In genomic region chr7:93228302-93228701, GRCh38 we compare ENCODE assay signal across 10 cellular contexts. TPM values are rescaled to one million over a fixed set of nuclear protein-coding genes. Genes with fewer than 3 reads are reported as not detected.
DNase-seq lines count a peak whose midpoint lies in the region; ATAC-seq and TF ChIP-seq lines count a peak whose summit lies in the region.
"Had no signal": no experiment of that assay in that cellular context is flagged by ENCODE, and none has a peak within 500 bp of the region (broad histone marks: within the 10 kb centered on the region; RNA-seq: fewer than 3 reads in every experiment).

No MANE protein-coding gene starts in this region.

- H3K9me3 Mint-ChIP-seq in activated CD4-positive, alpha-beta T cell treated with anti-CD3 and anti-CD28 coated beads for 36 hours (ENCODE audit: low read depth), result no peaks in the 10 kb centered on the region
- H3K9me3 Mint-ChIP-seq in activated T-helper 1 cell treated with anti-CD3 and anti-CD28 coated beads, Interleukin-12 subunit alpha, Interleukin-12 subunit beta, Interleukin-2, Interleukin-4 antibody, amounts not matched to agents 30 ng/mL and 10 ng/mL and 1 ng/mL, durations not matched to agents 14 hours and 24 hours and 36 hours, result no peaks in the 10 kb centered on the region
- H3K9me3 Mint-ChIP-seq: activated naive CD4-positive, alpha-beta T cell treated with anti-CD3 and anti-CD28 coated beads, Interleukin-2, amount 50 U/mL, for 72 hours had no signal

- H3K4me3 Mint-ChIP-seq in activated CD4-positive, alpha-beta T cell treated with anti-CD3 and anti-CD28 coated beads for 36 hours, result no peak overlapping the region
- no peak overlapping the region for H3K4me3 Mint-ChIP-seq in activated T-helper 1 cell treated with anti-CD3 and anti-CD28 coated beads, Interleukin-12 subunit alpha, Interleukin-12 subunit beta, Interleukin-2, Interleukin-4 antibody, amounts not matched to agents 30 ng/mL and 10 ng/mL and 1 ng/mL, durations not matched to agents 14 hours and 24 hours and 36 hours

- H3K4me1 Mint-ChIP-seq in activated CD4-positive, alpha-beta T cell treated with anti-CD3 and anti-CD28 coated beads for 36 hours, result peaks cover 8% of the 10 kb centered on the region
- H3K4me1 Mint-ChIP-seq in activated T-helper 1 cell treated with anti-CD3 and anti-CD28 coated beads, Interleukin-12 subunit alpha, Interleukin-12 subunit beta, Interleukin-2, Interleukin-4 antibody, amounts not matched to agents 30 ng/mL and 10 ng/mL and 1 ng/mL, durations not matched to agents 14 hours and 24 hours and 36 hours (ENCODE audit: low read depth), result peaks cover 18% of the 10 kb centered on the region

- H3K9me3 ChIP-seq in suprapubic skin, result no peaks in the 10 kb centered on the region
- H3K9me3 ChIP-seq: BLaER1 treated with 17β-estradiol and CSF1 and Interleukin-3, amounts not matched to agents 10 nM and 100 nM had no signal

- POLR2A ChIA-PET in activated CD4-positive, alpha-beta T cell treated with anti-CD3 and anti-CD28 coated beads for 36 hours (lab: Charles Lee), result no interaction called here

- H3K27me3 Mint-ChIP-seq in activated CD4-positive, alpha-beta T cell treated with anti-CD3 and anti-CD28 coated beads for 36 hours, result peaks cover 2% of the 10 kb centered on the region
- peaks cover 13% of the 10 kb centered on the region for H3K27me3 Mint-ChIP-seq in activated T-helper 1 cell treated with anti-CD3 and anti-CD28 coated beads, Interleukin-12 subunit alpha, Interleukin-12 subunit beta, Interleukin-2, Interleukin-4 antibody, amounts not matched to agents 30 ng/mL and 10 ng/mL and 1 ng/mL, durations not matched to agents 14 hours and 24 hours and 36 hours (ENCODE audit: insufficient read depth)

- ATAC-seq in activated CD4-positive, alpha-beta T cell treated with anti-CD3 and anti-CD28 coated beads for 36 hours, result no peak
- ATAC-seq in HG02973 (IDR thresholded peaks at IDR 0.05; ENCODE audit: unreplicated experiment), result peak; percentile 20
- ATAC-seq: activated naive CD4-positive, alpha-beta T cell treated with anti-CD3 and anti-CD28 coated beads, Interleukin-2, amount 50 U/mL, for 72 hours had no signal

- H3K27ac Mint-ChIP-seq in activated CD4-positive, alpha-beta T cell treated with anti-CD3 and anti-CD28 coated beads for 36 hours, result peak overlapping the region; percentile 31
- no peak overlapping the region for H3K27ac Mint-ChIP-seq in activated T-helper 1 cell treated with anti-CD3 and anti-CD28 coated beads, Interleukin-12 subunit alpha, Interleukin-12 subunit beta, Interleukin-2, Interleukin-4 antibody, amounts not matched to agents 30 ng/mL and 10 ng/mL and 1 ng/mL, durations not matched to agents 14 hours and 24 hours and 36 hours
- H3K27ac Mint-ChIP-seq: activated naive CD4-positive, alpha-beta T cell treated with anti-CD3 and anti-CD28 coated beads, Interleukin-2, amount 50 U/mL, for 72 hours had no signal

- intact Hi-C loops in activated CD4-positive, alpha-beta T cell treated with anti-CD3 and anti-CD28 coated beads for 36 hours (cut with DNase I, micrococcal nuclease), result loop anchor here (1.0 to 10.0 kb wide), 6 partner anchors 50 to 607 kb away; partner anchors contain the start of gene CDK6 (in 1 of the 2)
- intact Hi-C loops in activated T-helper 1 cell treated with anti-CD3 and anti-CD28 coated beads, Interleukin-12 subunit alpha, Interleukin-12 subunit beta, Interleukin-2, Interleukin-4 antibody, amounts not matched to agents 30 ng/mL and 10 ng/mL and 1 ng/mL, durations not matched to agents 14 hours and 24 hours and 36 hours (cut with micrococcal nuclease), result loop anchor here (1.0 kb wide), 4 partner anchors 81 to 607 kb away; no protein-coding TSS in a partner anchor

- no peak for TF ChIP-seq EP300 in suprapubic skin (IDR thresholded peaks at IDR 0.05)

- no peaks in the 10 kb centered on the region for H3K27me3 ChIP-seq in suprapubic skin
- H3K27me3 ChIP-seq: BLaER1 treated with 17β-estradiol and CSF1 and Interleukin-3, amounts not matched to agents 10 nM and 100 nM had no signal

- no peak for TF ChIP-seq POLR2A in suprapubic skin (IDR thresholded peaks at IDR 0.05)

- H3K27ac ChIP-seq in suprapubic skin, result no peak overlapping the region
- H3K27ac ChIP-seq: BLaER1 treated with 17β-estradiol and CSF1 and Interleukin-3, amounts not matched to agents 10 nM and 100 nM had no signal

- DNase-seq in activated CD4-positive, alpha-beta T cell treated with anti-CD3 and anti-CD28 coated beads for 36 hours, result no peak
- DNase-seq in activated CD4-positive, alpha-beta T cell treated with anti-CD3 and anti-CD28 coated beads for 48 hours, result no peak
- peak; percentile 82 for DNase-seq in NCI-H345 treated with DMSO at 0.1 percent for 48 hours (lab: John Stamatoyannopoulos, UW; ENCODE audit: unreplicated experiment)
- DNase-seq in activated T-helper 1 cell treated with anti-CD3 and anti-CD28 coated beads, Interleukin-12 subunit alpha, Interleukin-12 subunit beta, Interleukin-2, Interleukin-4 antibody, amounts not matched to agents 30 ng/mL and 10 ng/mL and 1 ng/mL, durations not matched to agents 14 hours and 24 hours and 36 hours (ENCODE audit: low spot score), result peak; percentile 6
- DNase-seq in iPS DF 19.7 (ENCODE audit: low read depth, low spot score), result peak; percentile 5
- DNase-seq in suprapubic skin (ENCODE audit: low spot score in 2 of 2), result no peak
- DNase-seq in retina, result no peak

- TF ChIP-seq CTCF in suprapubic skin (IDR thresholded peaks at IDR 0.05), result peak; percentile 59 to 63

- no peak overlapping the region for H3K4me3 ChIP-seq in suprapubic skin
- H3K4me3 ChIP-seq: BLaER1 treated with 17β-estradiol and CSF1 and Interleukin-3, amounts not matched to agents 10 nM and 100 nM had no signal

- no peaks in the 10 kb centered on the region for H3K36me3 Mint-ChIP-seq in activated CD4-positive, alpha-beta T cell treated with anti-CD3 and anti-CD28 coated beads for 36 hours (ENCODE audit: low read depth)
- H3K36me3 Mint-ChIP-seq in activated T-helper 1 cell treated with anti-CD3 and anti-CD28 coated beads, Interleukin-12 subunit alpha, Interleukin-12 subunit beta, Interleukin-2, Interleukin-4 antibody, amounts not matched to agents 30 ng/mL and 10 ng/mL and 1 ng/mL, durations not matched to agents 14 hours and 24 hours and 36 hours (ENCODE audit: low read depth), result no peaks in the 10 kb centered on the region

- H3K36me3 ChIP-seq in suprapubic skin, result no peaks in the 10 kb centered on the region
- H3K36me3 ChIP-seq: BLaER1 treated with 17β-estradiol and CSF1 and Interleukin-3, amounts not matched to agents 10 nM and 100 nM had no signal

- peaks cover 26% of the 10 kb centered on the region for H3K4me1 ChIP-seq in suprapubic skin

- CTCF ChIA-PET in activated CD4-positive, alpha-beta T cell treated with anti-CD3 and anti-CD28 coated beads for 36 hours (lab: Charles Lee), result interaction anchor here (0.8 to 3.2 kb wide), 12 partner anchors 12 to 129 kb away, joined by 3 to 20 read pairs (median 5); no protein-coding TSS in a partner anchor

- 0% methylated on average over 2 of the region's 2 CpGs for WGBS in suprapubic skin

RNA-seq across cellular contexts. Expression of gene HEPACAM2, which starts 2.0 kb away (rescaled TPM):
- total RNA-seq in activated CD4-positive, alpha-beta T cell treated with anti-CD3 and anti-CD28 coated beads for 36 hours, result not detected
- not detected in 2 replicates for total RNA-seq in activated T-helper 1 cell treated with anti-CD3 and anti-CD28 coated beads, Interleukin-12 subunit alpha, Interleukin-12 subunit beta, Interleukin-2, Interleukin-4 antibody, amounts not matched to agents 30 ng/mL and 10 ng/mL and 1 ng/mL, durations not matched to agents 14 hours and 24 hours and 36 hours
- total RNA-seq in suprapubic skin, result under 1 TPM in 1 of 4 donors, not detected in 3; 0.25 TPM

RNA-seq across cellular contexts. Expression of gene VPS50, which starts 3.9 kb away (rescaled TPM):
- 10 to 100 TPM; 12.8 to 14.7 TPM for total RNA-seq in activated CD4-positive, alpha-beta T cell treated with anti-CD3 and anti-CD28 coated beads for 36 hours
- 16.7 and 17.0 TPM in 2 replicates for total RNA-seq in activated T-helper 1 cell treated with anti-CD3 and anti-CD28 coated beads, Interleukin-12 subunit alpha, Interleukin-12 subunit beta, Interleukin-2, Interleukin-4 antibody, amounts not matched to agents 30 ng/mL and 10 ng/mL and 1 ng/mL, durations not matched to agents 14 hours and 24 hours and 36 hours
- 10 to 100 TPM; 12.5 to 57.6 (median 19.4) TPM for total RNA-seq in suprapubic skin

Comparison
In these comparisons a context has a peak if more than half of its experiments do, and no peak if none do; other contexts are left out.
1. DNase-seq: peak in NCI-H345 treated with DMSO at 0.1 percent for 48 hours (single experiment), activated T-helper 1 cell treated with anti-CD3 and anti-CD28 coated beads, Interleukin-12 subunit alpha, Interleukin-12 subunit beta, Interleukin-2, Interleukin-4 antibody, amounts not matched to agents 30 ng/mL and 10 ng/mL and 1 ng/mL, durations not matched to agents 14 hours and 24 hours and 36 hours (single experiment) and iPS DF 19.7 (single experiment); none in activated CD4-positive, alpha-beta T cell treated with anti-CD3 and anti-CD28 coated beads for 36 hours (single experiment), activated CD4-positive, alpha-beta T cell treated with anti-CD3 and anti-CD28 coated beads for 48 hours (single experiment), suprapubic skin (0 of 2) and retina (single experiment).